ENCODE assay signal across 18 cellular contexts in the genomic region with DNA sequence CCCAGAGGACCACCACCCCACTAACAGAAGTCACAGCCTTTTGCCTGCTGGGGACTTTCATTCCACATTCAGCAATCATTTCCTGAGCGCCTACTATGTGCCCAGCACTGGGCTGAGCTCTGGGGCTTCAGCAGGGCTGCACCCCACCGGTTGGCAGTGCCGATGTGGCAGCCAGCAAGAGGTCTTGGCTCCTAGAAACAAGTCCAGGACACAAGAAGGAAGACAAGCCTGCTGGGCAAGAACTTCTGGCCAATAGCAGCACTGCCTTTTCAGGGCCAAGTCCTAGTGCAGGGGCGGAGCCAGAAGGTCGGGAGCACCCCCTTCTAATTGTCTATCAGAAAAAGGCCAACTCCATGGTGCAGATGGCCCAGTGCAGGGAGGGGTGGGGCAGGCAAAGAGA. TPM values are rescaled to one million over a fixed set of nuclear protein-coding genes. Genes with fewer than 3 reads are reported as not detected.
"Had no signal": no experiment of that assay in that cellular context is flagged by ENCODE, and none has a peak within 500 bp of the region (broad histone marks: within the 10 kb centered on the region; RNA-seq: fewer than 3 reads in every experiment).

No MANE protein-coding gene starts in this region.

- H3K36me3 ChIP-seq: pancreas, right atrium auricular region, tibial nerve had no signal

- H3K36me3 Mint-ChIP-seq: activated naive CD8-positive, alpha-beta T cell; brain had no signal

- H3K27ac Mint-ChIP-seq: activated CD8-positive, alpha-beta memory T cell treated with anti-CD3 and anti-CD28 coated beads, Interleukin-2, amount 10 ng/mL, durations not matched to agents 7 days and 5 days; activated naive CD8-positive, alpha-beta T cell; activated T-cell treated with anti-CD3 and anti-CD28 coated beads, Interleukin-2, amount 50 U/mL, for 24 hours; brain; stimulated activated effector memory CD8-positive, alpha-beta T cell treated with anti-CD3 and anti-CD28 coated beads, Interleukin-12 subunit alpha, Interleukin-12 subunit beta, amount 100 ng/mL, for 72 hours had no signal

- DNase-seq: activated CD4-positive, alpha-beta T cell treated with anti-CD3 and anti-CD28 coated beads, Interleukin-2, amount 50 U/mL, for 48 hours; activated CD4-positive, CD25-positive, alpha-beta regulatory T cell treated with anti-CD3 and anti-CD28 coated beads, Interleukin-2, amount 50 U/mL, for 72 hours; activated CD8-positive, alpha-beta memory T cell treated with anti-CD3 and anti-CD28 coated beads, Interleukin-2, amount 10 ng/mL, durations not matched to agents 7 days and 5 days; activated gamma-delta T cell; activated T-cell treated with anti-CD3 and anti-CD28 coated beads, Interleukin-2, amount 50 U/mL, for 24 hours; amygdala; cerebellar nuclear complex; hippocampal formation; mammary epithelial cell; pancreas had no signal

- H3K4me1 ChIP-seq: pancreas had no signal

- H3K27me3 Mint-ChIP-seq: brain had no signal

- H3K4me3 Mint-ChIP-seq: activated CD8-positive, alpha-beta memory T cell treated with anti-CD3 and anti-CD28 coated beads, Interleukin-2, amount 10 ng/mL, durations not matched to agents 7 days and 5 days; activated naive CD8-positive, alpha-beta T cell; activated T-cell treated with anti-CD3 and anti-CD28 coated beads, Interleukin-2, amount 50 U/mL, for 24 hours; neural crest cell; stimulated activated effector memory CD8-positive, alpha-beta T cell treated with anti-CD3 and anti-CD28 coated beads, Interleukin-12 subunit alpha, Interleukin-12 subunit beta, amount 100 ng/mL, for 72 hours had no signal

- FAIRE-seq: pancreas had no signal

- H3K9me3 ChIP-seq: pancreas, right atrium auricular region, tibial nerve had no signal

- H3K4me3 ChIP-seq: pancreas, right atrium auricular region, tibial nerve had no signal

- H3K9me3 Mint-ChIP-seq: activated T-cell treated with anti-CD3 and anti-CD28 coated beads, Interleukin-2, amount 50 U/mL, for 24 hours; neural crest cell; stimulated activated effector memory CD8-positive, alpha-beta T cell treated with anti-CD3 and anti-CD28 coated beads, Interleukin-12 subunit alpha, Interleukin-12 subunit beta, amount 100 ng/mL, for 72 hours had no signal

- ATAC-seq: activated CD8-positive, alpha-beta memory T cell treated with anti-CD3 and anti-CD28 coated beads, Interleukin-2, amount 10 ng/mL, durations not matched to agents 7 days and 5 days; left lobe of liver; pancreas; stimulated activated effector memory CD8-positive, alpha-beta T cell treated with anti-CD3 and anti-CD28 coated beads, Interleukin-12 subunit alpha, Interleukin-12 subunit beta, amount 100 ng/mL, for 72 hours had no signal

RNA-seq across cellular contexts. Expression of gene HOXB9, which starts 13.0 kb away (rescaled TPM):
- total RNA-seq: right atrium auricular region had no signal

RNA-seq across cellular contexts. Expression of gene HOXB8, which starts 24.0 kb away (rescaled TPM):
- total RNA-seq: mammary epithelial cell; right atrium auricular region; T-helper 2 cell treated with Interferon-gamma antibody and Interleukin-4, amounts not matched to agents 100 ng/mL and 5 ng/mL, for 36 hours had no signal

RNA-seq across cellular contexts. Expression of gene HOXB7, which starts 28.3 kb away (rescaled TPM):
- total RNA-seq: mammary epithelial cell had no signal

RNA-seq across cellular contexts. Expression of gene HOXB6, which starts 34.4 kb away (rescaled TPM):
- total RNA-seq: T-helper 2 cell treated with Interferon-gamma antibody and Interleukin-4, amounts not matched to agents 100 ng/mL and 5 ng/mL, for 36 hours had no signal

RNA-seq across cellular contexts. Expression of gene HOXB5, which starts 45.6 kb away (rescaled TPM):
- total RNA-seq: mammary epithelial cell, right atrium auricular region had no signal
